6 cellular contexts compared by ENCODE assay signal in genomic region chr19:1884719-1885334, GRCh38. TPM values are rescaled to one million over a fixed set of nuclear protein-coding genes. Genes with fewer than 3 reads are reported as not detected.
DNase-seq lines count a peak whose midpoint lies in the region; ATAC-seq and TF ChIP-seq lines count a peak whose summit lies in the region.

No MANE protein-coding gene starts in this region.

- H3K27ac ChIP-seq in CD8-positive, alpha-beta T cell (ENCODE audit: low read depth, low read length): peak overlapping the region; percentile 92
- H3K27ac ChIP-seq in cingulate gyrus (ENCODE audit: low read depth, low read length): peak overlapping the region; percentile 92
- H3K27ac ChIP-seq in ovary: peak overlapping the region; percentile 42 to 43

- peaks cover 25% of the 10 kb centered on the region for H3K36me3 Mint-ChIP-seq in CD8-positive, alpha-beta T cell

- H3K27me3 Mint-ChIP-seq in CD8-positive, alpha-beta T cell (ENCODE audit: low read depth): no peaks in the 10 kb centered on the region

- H3K4me3 Mint-ChIP-seq in CD8-positive, alpha-beta T cell: peak overlapping the region; percentile 100

- H3K4me1 ChIP-seq in CD8-positive, alpha-beta T cell (ENCODE audit: insufficient read depth, low read length): peaks cover 40% of the 10 kb centered on the region
- peaks cover 29% of the 10 kb centered on the region for H3K4me1 ChIP-seq in ovary (ENCODE audit: insufficient read depth)

- H3K27ac Mint-ChIP-seq in CD8-positive, alpha-beta T cell: peak overlapping the region; percentile 99

- peak overlapping the region; percentile 77 for H3K4me3 ChIP-seq in CD8-positive, alpha-beta T cell (ENCODE audit: low read depth, low read length)
- peak overlapping the region; percentile 85 for H3K4me3 ChIP-seq in ovary

- TF ChIP-seq POLR2A in ovary (IDR thresholded peaks at IDR 0.05): no peak

- peaks cover 6% of the 10 kb centered on the region for H3K36me3 ChIP-seq in CD8-positive, alpha-beta T cell (ENCODE audit: insufficient read depth, low read length)
- H3K36me3 ChIP-seq in ovary: no peaks in the 10 kb centered on the region

- DNase-seq in CD8-positive, alpha-beta T cell: peak in 1 of 7 experiments; percentile 48
- DNase-seq in ovary (peak in 1 of 5 donors; percentile 40), NCI-H2171 treated with DMSO at 0.1 percent for 48 hours (lab: John Stamatoyannopoulos, UW) (no peak), T1000 (lab: John Stamatoyannopoulos, UW) (no peak)

- WGBS in ovary, 3 donors: 0 to 1% (median 1%) methylated on average over 43 to 56 of the region's 56 CpGs

- no peaks in the 10 kb centered on the region for H3K9me3 Mint-ChIP-seq in CD8-positive, alpha-beta T cell

- CTCF ChIA-PET in CD8-positive, alpha-beta T cell (lab: Charles Lee): interaction anchor here (0.9 to 1.7 kb wide), 2 partner anchors 12 to 176 kb away, joined by 3 to 4 read pairs; no protein-coding TSS in a partner anchor

- H3K27me3 ChIP-seq in CD8-positive, alpha-beta T cell (ENCODE audit: insufficient read depth, low read length): no peaks in the 10 kb centered on the region
- no peaks in the 10 kb centered on the region for H3K27me3 ChIP-seq in ovary

- H3K4me1 Mint-ChIP-seq in CD8-positive, alpha-beta T cell (ENCODE audit: low read depth): peaks cover 38% of the 10 kb centered on the region

- POLR2A ChIA-PET in CD8-positive, alpha-beta T cell (lab: Charles Lee): interaction anchor here (0.6 to 2.7 kb wide), 5 partner anchors 9 to 738 kb away, joined by 3 to 19 read pairs (median 3); no protein-coding TSS in a partner anchor

- no peaks in the 10 kb centered on the region for H3K9me3 ChIP-seq in CD8-positive, alpha-beta T cell (ENCODE audit: low read length)
- H3K9me3 ChIP-seq in ovary: no peaks in the 10 kb centered on the region

- TF ChIP-seq EP300 in ovary (IDR thresholded peaks at IDR 0.05): no peak

- no peak for ATAC-seq in CD8-positive, alpha-beta T cell
- peak; percentile 21 for ATAC-seq in HG03280 (IDR thresholded peaks at IDR 0.05; ENCODE audit: unreplicated experiment)

- intact Hi-C loops in CD8-positive, alpha-beta T cell (cut with DNase I, micrococcal nuclease): loop anchor here (1.0 to 5.0 kb wide), 6 partner anchors 9 to 211 kb away; partner anchors contain the start of genes ADAT3 (in 2 of the 2), SCAMP4 (in 2 of the 2), IZUMO4 (in 1 of the 2) and MOB3A (in 1 of the 2)
- intact Hi-C loops in ovary (cut with DNase I): no loop called here

- TF ChIP-seq CTCF in CD8-positive, alpha-beta T cell (IDR thresholded peaks at IDR 0.05): no peak
- TF ChIP-seq CTCF in ovary (IDR thresholded peaks at IDR 0.05): no peak

RNA-seq across cellular contexts. Expression of gene ABHD17A, which starts 0.5 kb away (rescaled TPM):
- total RNA-seq in CD8-positive, alpha-beta T cell: 100 to 1,000 TPM; 204 TPM
- total RNA-seq in ovary: 10 to 100 TPM; 54.2 to 87.3 (median 65.4) TPM
- polyA plus RNA-seq in ovary: 10 to 100 TPM in 1 of 2 donors, under 1 TPM in 1; 0.57 to 65.6 TPM

RNA-seq across cellular contexts. Expression of gene ADAT3, which starts 20.4 kb away (rescaled TPM):
- 1 to 10 TPM; 6.4 to 7.3 TPM for total RNA-seq in CD8-positive, alpha-beta T cell
- total RNA-seq in ovary: 10 to 100 TPM in 1 of 7 donors, 1 to 10 TPM in 6; 2.6 to 13.7 (median 4.6) TPM
- polyA plus RNA-seq in ovary: 1 to 10 TPM in 1 of 2 donors, not detected in 1; 2.3 TPM

RNA-seq across cellular contexts. Expression of gene SCAMP4, which starts 20.4 kb away (rescaled TPM):
- total RNA-seq in CD8-positive, alpha-beta T cell: 10 to 100 TPM; 18.5 to 19.2 TPM
- total RNA-seq in ovary: 10 to 100 TPM; 32.0 to 87.0 (median 62.6) TPM
- 10 to 100 TPM; 11.7 to 31.1 TPM for polyA plus RNA-seq in ovary

RNA-seq across cellular contexts. Expression of gene KLF16, which starts 21.4 kb away (rescaled TPM):
- 10 to 100 TPM; 85.7 to 88.7 TPM for total RNA-seq in CD8-positive, alpha-beta T cell
- 10 to 100 TPM in 6 of 7 donors, 1 to 10 TPM in 1; 4.2 to 26.6 (median 14.4) TPM for total RNA-seq in ovary
- 1 to 10 TPM in 1 of 2 donors, under 1 TPM in 1; 0.63 to 5.4 TPM for polyA plus RNA-seq in ovary

RNA-seq across cellular contexts. Expression of gene REXO1, which starts 36.5 kb away (rescaled TPM):
- 100 to 1,000 TPM; 143 to 152 TPM for total RNA-seq in CD8-positive, alpha-beta T cell
- total RNA-seq in ovary: 10 to 100 TPM; 14.9 to 46.7 (median 30.4) TPM
- polyA plus RNA-seq in ovary: 10 to 100 TPM in 1 of 2 donors, 1 to 10 TPM in 1; 4.8 to 21.5 TPM

Comparison
In these comparisons a context has a peak if more than half of its experiments do, and no peak if none do; other contexts are left out.
1. intact Hi-C loops: an anchor here in CD8-positive, alpha-beta T cell (1.0 to 5.0 kb wide); none called in ovary.